ENCODE assay signal across 8 cellular contexts in the genomic region with DNA sequence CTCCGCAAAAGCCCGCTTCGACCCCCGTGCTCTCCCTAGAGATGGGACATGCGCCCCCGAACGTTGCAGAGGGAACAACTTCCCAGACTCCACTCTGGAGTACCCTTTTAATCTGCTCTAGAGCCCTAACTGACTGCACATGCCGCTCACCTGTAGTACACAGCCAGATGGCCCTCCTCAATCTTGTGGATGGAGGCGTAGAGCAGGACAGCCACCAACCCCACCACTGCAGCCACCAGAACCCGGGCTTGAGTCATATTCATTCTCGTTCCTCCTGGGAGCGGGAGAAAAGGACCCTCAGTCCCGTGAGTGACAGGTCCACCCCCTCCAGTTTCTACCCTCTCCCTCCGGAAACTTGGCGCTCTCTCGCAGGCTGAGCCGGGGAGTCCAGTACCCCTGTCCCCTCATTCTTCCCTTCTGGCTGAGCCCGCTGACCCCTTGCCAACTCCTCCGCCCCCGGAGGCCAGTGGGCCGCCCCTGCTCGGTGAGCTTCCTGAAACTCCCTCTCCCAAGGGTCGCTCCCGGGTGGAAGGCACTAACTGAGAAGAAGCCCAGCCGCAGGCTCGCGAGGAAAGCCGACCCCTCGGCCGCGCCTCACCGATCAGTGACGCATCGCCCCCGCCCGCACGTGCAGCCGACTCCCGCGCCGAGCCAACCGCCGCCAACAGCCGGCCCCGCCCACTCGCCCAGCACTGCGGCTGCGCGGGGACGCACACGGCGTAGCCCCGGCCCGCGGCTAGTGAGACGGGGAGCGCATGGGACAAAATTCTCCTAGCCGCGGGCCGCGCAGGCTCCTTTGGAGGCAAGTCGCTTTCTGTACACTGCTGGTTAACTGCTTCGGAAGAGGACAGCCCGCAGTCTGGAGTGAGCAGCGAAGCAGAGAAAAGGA. TPM values are rescaled to one million over a fixed set of nuclear protein-coding genes. Genes with fewer than 3 reads are reported as not detected.
DNase-seq lines count a peak whose midpoint lies in the region; ATAC-seq, FAIRE-seq and TF ChIP-seq lines count a peak whose summit lies in the region.

TSS of gene ERLIN1 (minus strand) at position 666 of the 889 bp plus-strand sequence. CDS start at position 263, 403 bp downstream.

- DNase-seq in GM12891 (ENCODE audit: insufficient read length, low spot score) (peak; percentile 77), NCI-H1436 treated with DMSO at 0.1 percent for 48 hours (lab: John Stamatoyannopoulos, UW) (peak; percentile 53), T-helper 1 cell (peak; percentile 82 to 93 (median 88)), adrenal gland (peak; percentile 90 to 94 (median 93)), heart right ventricle (peak; percentile 92 to 93), posterior vena cava (ENCODE audit: low spot score) (peak; percentile 98), upper lobe of left lung (peak; percentile 93 to 99)

- intact Hi-C loops in adrenal gland (cut with DNase I) (no loop called here), heart right ventricle (cut with DNase I) (loop anchor here in 1 of 10 donors (5.0 kb wide), 1 partner anchor 42 kb away; the partner anchor contains the start of gene CHUK), posterior vena cava (cut with DNase I) (no loop called here)

- TF ChIP-seq EP300 in upper lobe of left lung (IDR thresholded peaks at IDR 0.05), result peak in 1 of 4 donors; percentile 46

- peak; percentile 76 for TF ChIP-seq POLR2A in GM12891 (IDR thresholded peaks at IDR 0.05; ENCODE audit: low read depth, low read length)
- peak; percentile 22 to 84 for TF ChIP-seq POLR2A in adrenal gland (IDR thresholded peaks at IDR 0.05)
- TF ChIP-seq POLR2A in upper lobe of left lung (IDR thresholded peaks at IDR 0.05), result peak in 3 of 4 donors; percentile 43 to 85 (median 52)

- H3K27ac ChIP-seq in adrenal gland (peak within 1 kb of the TSS; percentile 57 to 90 (median 72)), heart right ventricle (peak within 1 kb of the TSS; percentile 59 to 93 (median 86)), upper lobe of left lung (peak within 1 kb of the TSS; percentile 82 to 91 (median 90))

- 0 to 1% (median 0%) methylated on average over 19 to 65 of the region's 65 CpGs for WGBS in adrenal gland, 4 donors
- WGBS in heart right ventricle, 2 donors, result 0% methylated on average over 63 to 65 of the region's 65 CpGs
- WGBS in upper lobe of left lung, 2 donors, result 1% methylated on average over 25 to 52 of the region's 65 CpGs

- peak; percentile 93 for ATAC-seq in HG02798 (IDR thresholded peaks at IDR 0.05; ENCODE audit: poor library complexity, unreplicated experiment)
- ATAC-seq in heart right ventricle, result peak; percentile 98 to 99 (median 98)
- ATAC-seq in upper lobe of left lung (ENCODE audit: low FRiP score in 2 of 2), result peak; percentile 98 to 99

- peak within 1 kb of the TSS; percentile 26 to 97 (median 66) for H3K4me3 ChIP-seq in adrenal gland
- H3K4me3 ChIP-seq in heart right ventricle, result peak within 1 kb of the TSS; percentile 46 to 97 (median 86)
- H3K4me3 ChIP-seq in upper lobe of left lung, result peak within 1 kb of the TSS; percentile 78 to 94 (median 84)

- no peaks in the 10 kb centered on the region for H3K9me3 ChIP-seq in adrenal gland (replicated peaks in 1 of 3)
- no peaks in the 10 kb centered on the region for H3K9me3 ChIP-seq in heart right ventricle
- no peaks in the 10 kb centered on the region for H3K9me3 ChIP-seq in upper lobe of left lung

- H3K27me3 ChIP-seq in adrenal gland, result no peaks in the 10 kb centered on the region
- no peaks in the 10 kb centered on the region for H3K27me3 ChIP-seq in heart right ventricle
- no peaks in the 10 kb centered on the region for H3K27me3 ChIP-seq in upper lobe of left lung

- TF ChIP-seq CTCF in adrenal gland (IDR thresholded peaks at IDR 0.05), result no peak
- TF ChIP-seq CTCF in heart right ventricle (IDR thresholded peaks at IDR 0.05), result no peak
- peak in 2 of 6 experiments; percentile 25 to 36 for TF ChIP-seq CTCF in upper lobe of left lung (IDR thresholded peaks at IDR 0.05)

- H3K4me1 ChIP-seq in adrenal gland (replicated peaks in 1 of 2) (peaks cover 12 to 22% of the 10 kb centered on the region in 2 donors), heart right ventricle (peaks cover 6 to 59% (median 29%) of the 10 kb centered on the region in 9 donors), upper lobe of left lung (peaks cover 23 to 32% (median 27%) of the 10 kb centered on the region in 4 donors)

- peak; percentile 99 for FAIRE-seq in GM12891 (lab: Jason Lieb, UNC)

- H3K36me3 ChIP-seq in adrenal gland (replicated peaks in 1 of 2) (peaks cover 0 to 11% of the 10 kb centered on the region in 2 donors), heart right ventricle (peaks cover 0 to 60% (median 3%) of the 10 kb centered on the region in 9 donors), upper lobe of left lung (peaks cover 0 to 23% (median 4%) of the 10 kb centered on the region in 4 donors)

TF ChIP-seq in GM12891, 5 proteins besides CTCF, POLR2A, EP300 and RAD21:
- no peak; the same call in 1 of the 2 replicates for TF ChIP-seq POU2F2 (IDR thresholded peaks at IDR 0.05; ENCODE audit: low read depth, low read length)
- peak; percentile 85 for TF ChIP-seq POLR2AphosphoS5 (IDR thresholded peaks at IDR 0.05; ENCODE audit: low read depth, low read length)
- TF ChIP-seq TAF1 (IDR thresholded peaks at IDR 0.05; ENCODE audit: low read depth, low read length), result peak; percentile 59; the same call in 1 of the 2 replicates
- TF ChIP-seq PAX5 (IDR thresholded peaks at IDR 0.05; ENCODE audit: insufficient read depth, low read length, severe bottlenecking), result peak; percentile 77
- no peak for TF ChIP-seq SPI1 (IDR thresholded peaks at IDR 0.05; ENCODE audit: low read depth, low read length)

RNA-seq across cellular contexts. Expression of gene ERLIN1, which starts in this region (rescaled TPM):
- 7.9 TPM for polyA plus RNA-seq in GM12891 (2012; ENCODE audit: low read depth, missing spikeins)
- total RNA-seq in adrenal gland (10 to 100 TPM; 10.6 to 23.8 (median 19.2) TPM), heart right ventricle (10 to 100 TPM in 2 of 10 donors, 1 to 10 TPM in 8; 4.4 to 13.3 (median 7.5) TPM), posterior vena cava (10 to 100 TPM; 17.3 to 20.0 TPM), upper lobe of left lung (10 to 100 TPM in 5 of 6 donors, 1 to 10 TPM in 1; 9.4 to 40.7 (median 24.4) TPM)
- polyA plus RNA-seq in adrenal gland (10 to 100 TPM in 1 of 3 donors, 1 to 10 TPM in 2; 3.6 to 32.8 (median 5.3) TPM), heart right ventricle (1 to 10 TPM; 2.1 to 6.3 TPM)

Comparison
In these comparisons a context has a peak if more than half of its experiments do, and no peak if none do; other contexts are left out.
1. Peak in every context shown above with its lines: DNase-seq, ATAC-seq, H3K4me3 ChIP-seq and H3K27ac ChIP-seq.